Comparison of ENCODE assay signal across 8 cellular contexts in genomic region chr3:194685723-194686413, GRCh38. TPM values are rescaled to one million over a fixed set of nuclear protein-coding genes. Genes with fewer than 3 reads are reported as not detected.
DNase-seq lines count a peak whose midpoint lies in the region; TF ChIP-seq lines count a peak whose summit lies in the region.

FAM43A (plus strand) TSS chr3:194685883; CDS start chr3:194686827, 944 bp downstream.

- H3K27ac ChIP-seq in OCI-LY3 (ENCODE audit: low read length): no peak within 1 kb of the TSS

- DNase-seq in AG08396 (ENCODE audit: low spot score): peak; percentile 96
- peak; percentile 95 for DNase-seq in HT1080 (ENCODE audit: low read depth)
- DNase-seq in activated T-cell treated with anti-CD3 and anti-CD28 coated beads for 4 hours: peak; percentile 67
- peak; percentile 92 for DNase-seq in epithelial cell of esophagus (ENCODE audit: low read depth)
- peak; percentile 65 for DNase-seq in middle frontal gyrus (ENCODE audit: extremely low spot score, low spot score)
- peak; percentile 74 to 75 for DNase-seq in stimulated activated CD8-positive, alpha-beta memory T cell treated with anti-CD3 and anti-CD28 coated beads, Interleukin-15, amount 100 ng/mL, for 48 hours (ENCODE audit: low read depth in 2 of 2)

- H3K79me2 ChIP-seq in OCI-LY3 (ENCODE audit: low read length): no peaks in the 10 kb centered on the region

- no peaks in the 10 kb centered on the region for H4K20me1 ChIP-seq in OCI-LY3 (ENCODE audit: insufficient read depth, low read length)

- peak within 1 kb of the TSS; percentile 81 for H3K4me3 ChIP-seq in OCI-LY3 (ENCODE audit: low read length)
- peak within 1 kb of the TSS; percentile 61 for H3K4me3 ChIP-seq in epithelial cell of esophagus (ENCODE audit: low read length)

- peaks cover 30% of the 10 kb centered on the region for H3K4me1 ChIP-seq in OCI-LY3 (ENCODE audit: low read length)

- H3K27me3 ChIP-seq in OCI-LY3 (ENCODE audit: low read depth, low read length): no peaks in the 10 kb centered on the region

- peak within 1 kb of the TSS; percentile 56 for H3K9ac ChIP-seq in OCI-LY3 (ENCODE audit: low read length)

- H3K36me3 ChIP-seq in OCI-LY3 (replicated peaks; ENCODE audit: low read depth, low read length): no peaks in the 10 kb centered on the region

- H3K4me2 ChIP-seq in OCI-LY3 (ENCODE audit: low read length): peak within 1 kb of the TSS; percentile 63

- TF ChIP-seq CTCF in OCI-LY3 (IDR thresholded peaks at IDR 0.05; ENCODE audit: low read depth, low read length): no peak
- no peak for TF ChIP-seq CTCF in epithelial cell of esophagus (IDR thresholded peaks at IDR 0.05; ENCODE audit: insufficient read depth, low read depth, low read length, missing control alignments)

- TF ChIP-seq POLR2A in GM18951 (IDR thresholded peaks at IDR 0.05; ENCODE audit: extremely low read depth, insufficient read depth, insufficient read length): peak; percentile 98

- peak within 1 kb of the TSS; percentile 66 for H2AFZ ChIP-seq in OCI-LY3 (ENCODE audit: low read depth, low read length)

- in situ Hi-C loops in GM18951 (cut with MboI; ENCODE audit: low sequenced_read_pairs, unreplicated experiment): loop anchor here (5.0 to 25.0 kb wide), 3 partner anchors 419 to 851 kb away; partner anchors contain the start of gene PPP1R2

- no peaks in the 10 kb centered on the region for H3K9me3 ChIP-seq in OCI-LY3 (ENCODE audit: insufficient read depth, low read length)

RNA-seq across cellular contexts. Expression of gene FAM43A, which starts in this region (rescaled TPM):
- total RNA-seq in HT1080 (2014; rRNA removed; shearing (Covaris generic)): 6.1 and 6.6 TPM in 2 replicates
- 8.2 and 10.7 TPM in 2 replicates for polyA plus RNA-seq in HT1080 (2015; cell fraction: cytosol; rRNA removed)
- polyA plus RNA-seq in HT1080 (2015; cell fraction: nucleus; rRNA removed): 8.5 and 10.0 TPM in 2 replicates
